In the genomic region with DNA sequence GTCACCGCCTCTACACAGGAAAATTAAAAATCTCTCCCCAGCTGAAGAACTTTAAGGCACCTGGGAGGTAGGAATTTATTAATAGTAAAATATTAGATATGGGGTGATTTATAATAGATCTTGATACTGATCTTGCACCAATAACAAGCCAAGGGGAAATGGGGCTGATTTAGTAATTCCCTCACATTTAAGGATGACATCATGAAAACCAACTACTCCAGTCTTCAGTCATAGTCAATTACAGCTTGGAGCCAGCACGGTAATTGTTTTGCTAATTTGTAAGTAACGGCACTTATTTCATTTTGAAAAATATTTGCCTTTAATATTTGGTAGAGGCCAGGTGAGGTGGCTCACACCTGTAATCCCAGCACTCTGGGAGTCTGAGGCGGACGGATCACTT, we compare ENCODE assay signal across 19 cellular contexts.
DNase-seq lines count a peak whose midpoint lies in the region; ATAC-seq, FAIRE-seq and TF ChIP-seq lines count a peak whose summit lies in the region.
"Had no signal": no experiment of that assay in that cellular context is flagged by ENCODE, and none has a peak within 500 bp of the region (broad histone marks: within the 10 kb centered on the region; RNA-seq: fewer than 3 reads in every experiment).

No MANE protein-coding gene starts in this region.

- intact Hi-C loops in K562 (cut with micrococcal nuclease) (no loop called here), transverse colon (cut with DNase I; ENCODE audit: low total_unique reads) (no loop called here), Right ventricle myocardium superior (cut with DNase I) (loop anchor here (10.0 kb wide), 1 partner anchor 88 kb away; no protein-coding TSS in a partner anchor)

- no peak overlapping the region for H2AFZ ChIP-seq in K562 (ENCODE audit: low read depth, low read length)
- H2AFZ ChIP-seq in parathyroid adenoma, result no peak overlapping the region

- TF ChIP-seq POLR2A in K562 (conservative IDR thresholded peaks at IDR 0.05) (no peak), gastroesophageal sphincter (IDR thresholded peaks at IDR 0.05) (no peak), transverse colon (IDR thresholded peaks at IDR 0.05) (no peak)

- H4K20me1 ChIP-seq in K562 (replicated peaks; ENCODE audit: control insufficient read depth, insufficient read depth, low read length), result no peaks in the 10 kb centered on the region

- H3K9me3 ChIP-seq in K562 (replicated peaks; ENCODE audit: control insufficient read depth, insufficient read depth, low read depth, low read length) (no peaks in the 10 kb centered on the region), gastroesophageal sphincter (no peaks in the 10 kb centered on the region), parathyroid adenoma (ENCODE audit: control insufficient read depth, low read length) (no peaks in the 10 kb centered on the region), transverse colon (no peaks in the 10 kb centered on the region)

- TF ChIP-seq RAD21 in K562 (CRISPR knock-in tag; conservative IDR thresholded peaks at IDR 0.05 in 1 of 2, IDR thresholded peaks at IDR 0.05 in 1 of 2), result no peak

- H3K4me3 ChIP-seq in K562, result no peak overlapping the region
- H3K4me3 ChIP-seq in gastroesophageal sphincter, result no peak overlapping the region
- H3K4me3 ChIP-seq in parathyroid adenoma (ENCODE audit: low read depth, low read length), result no peak overlapping the region
- H3K4me3 ChIP-seq in transverse colon, result no peak overlapping the region

- ATAC-seq in K562 (no peak), gastroesophageal sphincter (no peak), HG03135 (IDR thresholded peaks at IDR 0.05; ENCODE audit: unreplicated experiment) (no peak), Right ventricle myocardium superior (ENCODE audit: poor library complexity) (no peak)
- ATAC-seq: Panc1 had no signal

- H3K4me1 ChIP-seq in K562 (replicated peaks in 1 of 2; ENCODE audit: control insufficient read depth in 2 of 2, insufficient read depth in 2 of 2, low read length in 2 of 2), result peaks cover 3 to 13% of the 10 kb centered on the region in 2 experiments; a peak in 3 of 5 replicates
- peaks cover 24 to 100% (median 63%) of the 10 kb centered on the region in 3 donors for H3K4me1 ChIP-seq in gastroesophageal sphincter
- peaks cover 9% of the 10 kb centered on the region for H3K4me1 ChIP-seq in parathyroid adenoma
- peaks cover 9 to 40% (median 26%) of the 10 kb centered on the region in 4 donors for H3K4me1 ChIP-seq in transverse colon

- no peak for DNase-seq in K562 (ENCODE audit: extremely low read depth in 1 of 4, low spot score in 3 of 4)
- DNase-seq in transverse colon, result no peak
- DNase-seq in COR-L47 (lab: John Stamatoyannopoulos, UW), result no peak
- no peak for DNase-seq in Right ventricle myocardium superior
- DNase-seq: C1 segment of cervical spinal cord; CD8-positive, alpha-beta memory T cell; DMS79 treated with DMSO at 0.1 percent for 48 hours; GOT3; NCI-H1417 treated with DMSO at 0.1 percent for 48 hours; NCI-H2029; NCI-H2171 treated with DMSO at 0.1 percent for 48 hours; NCI-H446; NCI-H526 treated with DMSO at 0.1 percent for 48 hours had no signal

- TF ChIP-seq CTCF in K562 (IDR thresholded peaks at IDR 0.05 in 2 of 3, conservative IDR thresholded peaks at IDR 0.05 in 1 of 3; ENCODE audit: insufficient read depth in 2 of 3, low read depth in 1 of 3, low read length in 3 of 3), result no peak
- TF ChIP-seq CTCF in gastroesophageal sphincter (IDR thresholded peaks at IDR 0.05), result no peak
- no peak for TF ChIP-seq CTCF in parathyroid adenoma (IDR thresholded peaks at IDR 0.05)
- TF ChIP-seq CTCF in transverse colon (IDR thresholded peaks at IDR 0.05), result no peak

- H3K27ac ChIP-seq in K562 (ENCODE audit: extremely low read depth, low read depth, low read length), result no peak overlapping the region
- H3K27ac ChIP-seq in gastroesophageal sphincter, result peak overlapping the region in 3 of 4 donors; percentile 41 to 55 (median 41)
- peak overlapping the region; percentile 15 for H3K27ac ChIP-seq in parathyroid adenoma
- peak overlapping the region; percentile 38 to 78 (median 56) for H3K27ac ChIP-seq in transverse colon
- H3K27ac ChIP-seq: KMS-11 had no signal

- no peak for FAIRE-seq in K562 (lab: Jason Lieb, UNC)
- FAIRE-seq: D721Med had no signal

- H3K9me1 ChIP-seq in K562 (ENCODE audit: control insufficient read depth, insufficient read depth, low read length), result no peaks in the 10 kb centered on the region

- POLR2A ChIA-PET in K562 (lab: Yijun Ruan, JAX), result interaction anchor here (1.4 kb wide), 1 partner anchor 17 kb away, joined by 3 read pairs; no protein-coding TSS in a partner anchor

- in situ Hi-C loops in K562 (cut with MboI), result no loop called here
- in situ Hi-C loops in transverse colon (cut with MboI; ENCODE audit: low pct_ligation_motif_present in 1 of 4, low pct_unique_long_range_greater_than_20kb in 1 of 4, low sequenced_read_pairs in 3 of 4), result no loop called here

- no peaks in the 10 kb centered on the region for H3K27me3 ChIP-seq in K562 (ENCODE audit: control insufficient read depth in 2 of 2, insufficient read depth in 2 of 2, low read length in 2 of 2)
- H3K27me3 ChIP-seq in gastroesophageal sphincter, result no peaks in the 10 kb centered on the region
- H3K27me3 ChIP-seq in parathyroid adenoma (ENCODE audit: control insufficient read depth, insufficient read depth, low read length), result no peaks in the 10 kb centered on the region
- H3K27me3 ChIP-seq in transverse colon, result no peaks in the 10 kb centered on the region

- H3K79me2 ChIP-seq in K562 (ENCODE audit: control insufficient read depth, insufficient read depth, low read length) (no peaks in the 10 kb centered on the region), parathyroid adenoma (no peaks in the 10 kb centered on the region)

- no peak overlapping the region for H3K4me2 ChIP-seq in K562 (ENCODE audit: insufficient read depth, low read length)
- H3K4me2 ChIP-seq in parathyroid adenoma (ENCODE audit: low read length), result no peak overlapping the region
- H3K4me2 ChIP-seq: KMS-11 had no signal

- H3K9ac ChIP-seq in K562 (ENCODE audit: insufficient read depth in 1 of 2, low read depth in 2 of 2, low read length in 2 of 2) (no peak overlapping the region), parathyroid adenoma (no peak overlapping the region)
- H3K9ac ChIP-seq: KMS-11 had no signal

- no TSS peak for BruUV-seq in K562 (replicated peaks; lab: Mats Ljungman, UMichigan)

- CTCF ChIA-PET in K562 (lab: Yijun Ruan, JAX; ENCODE audit: low intra/inter-chr PET ratio), result no interaction called here

- H3K36me3 ChIP-seq in K562 (ENCODE audit: control insufficient read depth, insufficient read depth, low read length) (peaks cover 7% of the 10 kb centered on the region; the same call in 1 of the 3 replicates), gastroesophageal sphincter (peaks cover 0 to 14% of the 10 kb centered on the region in 2 donors), parathyroid adenoma (ENCODE audit: control insufficient read depth, insufficient read depth, low read length) (no peaks in the 10 kb centered on the region), transverse colon (no peaks in the 10 kb centered on the region)

- 96% methylated on average over 5 of the region's 5 CpGs for WGBS in K562 (ENCODE audit: insufficient coverage, low coverage, missing lambda C conversion rate)
- 89 to 97% methylated on average over 3 to 5 of the region's 5 CpGs for WGBS in gastroesophageal sphincter (ENCODE audit: low coverage in 1 of 2), 2 donors
- 75 to 90% methylated on average over 1 to 5 of the region's 5 CpGs for WGBS in transverse colon (ENCODE audit: low coverage in 1 of 2), 2 donors

- no peak for TF ChIP-seq EP300 in K562 (IDR thresholded peaks at IDR 0.05; ENCODE audit: low read length)
- no peak for TF ChIP-seq EP300 in gastroesophageal sphincter (IDR thresholded peaks at IDR 0.05)
- TF ChIP-seq EP300 in transverse colon (IDR thresholded peaks at IDR 0.05; ENCODE audit: low read depth), result no peak

TF ChIP-seq in K562, 482 proteins besides CTCF, POLR2A, EP300 and RAD21:
- TF ChIP-seq ATF3 (IDR thresholded peaks at IDR 0.05) (0 out of 2 replicates have a peak, but pooled peaks have one; percentile 26), ATF3 (CRISPR knock-in tag; conservative IDR thresholded peaks at IDR 0.05) (no peak), RB1 (IDR thresholded peaks at IDR 0.05; ENCODE audit: low read depth) (no peak)
TF ChIP-seq in K562: peak in this region for 1.
